1 cellular context compared by ENCODE assay signal in the genomic region with DNA sequence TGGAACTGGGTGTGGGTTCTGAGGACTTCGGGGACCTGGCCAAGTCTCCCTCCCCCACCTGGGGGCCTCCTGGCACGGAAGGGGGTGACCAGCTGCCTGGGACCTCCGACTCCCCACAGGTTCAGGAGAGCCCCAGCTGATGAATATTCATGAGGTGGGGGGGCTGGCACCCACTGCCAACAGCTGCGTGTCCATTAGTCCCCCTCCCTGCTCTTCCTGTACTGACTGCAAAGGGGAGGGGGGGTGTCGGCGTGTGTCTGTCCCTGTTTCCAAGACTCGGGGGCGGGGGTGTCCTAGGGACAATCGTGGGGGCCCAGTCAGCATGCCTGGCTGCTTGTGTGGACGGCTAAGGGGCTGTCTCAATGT.
A peak's percentile ranks its signal among the peaks of the same experiment; 100 is the strongest.
TF ChIP-seq lines count a peak whose summit lies in the region.

No MANE protein-coding gene starts in this region.

TF ChIP-seq in GM12878, 131 proteins besides CTCF, POLR2A, EP300 and RAD21:
- no peak for TF ChIP-seq RBBP5 (conservative IDR thresholded peaks at IDR 0.05)
- TF ChIP-seq RB1 (IDR thresholded peaks at IDR 0.05; ENCODE audit: borderline replicate concordance), result no peak
- peak; percentile 86; the same call in 1 of the 3 replicates for TF ChIP-seq POU2F2 (IDR thresholded peaks at IDR 0.05; ENCODE audit: borderline replicate concordance, low read depth, low read length)
- no peak for TF ChIP-seq NFYA (IDR thresholded peaks at IDR 0.05; ENCODE audit: borderline replicate concordance, low read depth, low read length)
- TF ChIP-seq HCFC1 (IDR thresholded peaks at IDR 0.05; ENCODE audit: low read length), result no peak
- TF ChIP-seq NR2C1 (IDR thresholded peaks at IDR 0.05), result no peak
